29 cellular contexts compared by ENCODE assay signal in genomic region chr9:132514821-132515220, GRCh38.
"Had no signal": no experiment of that assay in that cellular context is flagged by ENCODE, and none has a peak within 500 bp of the region (broad histone marks: within the 10 kb centered on the region; RNA-seq: fewer than 3 reads in every experiment).

No MANE protein-coding gene starts in this region.

- H3K4me3 Mint-ChIP-seq: naive B cell; naive thymus-derived CD8-positive, alpha-beta T cell; natural killer cell treated with Interleukin-12 subunit alpha and Interleukin-12 subunit beta and Interleukin-15 and Interleukin-18, amount 100 ng/mL, for 72 hours; nephron progenitor cell; neural crest cell; stimulated activated effector memory CD8-positive, alpha-beta T cell treated with anti-CD3 and anti-CD28 coated beads, Interleukin-12 subunit alpha, Interleukin-12 subunit beta, amount 100 ng/mL, for 72 hours; stimulated activated naive B cell treated with anti-CD40 and anti-IgM and Interleukin-4, amounts not matched to agents 10 μg/mL and 1 μg/mL and 100 μg/mL, for 72 hours; stimulated activated naive CD8-positive, alpha-beta T cell treated with anti-CD3 and anti-CD28 coated beads, Interleukin-15, Interleukin-2, amounts not matched to agents 100 ng/mL and 50 ng/mL, for 24 hours had no signal

- H3K4me1 ChIP-seq: pancreas, psoas muscle, right lobe of liver, sigmoid colon, stomach, tibial nerve, upper lobe of left lung, vagina had no signal

- H3K9me3 ChIP-seq: neutrophil, pancreas, psoas muscle, right lobe of liver, sigmoid colon, stomach, thoracic aorta, thyroid gland, tibial nerve, upper lobe of left lung, vagina had no signal

- DNase-seq: naive B cell; naive thymus-derived CD8-positive, alpha-beta T cell; nephron progenitor cell; nucleus accumbens; pancreas; psoas muscle; right cardiac atrium; right lobe of liver; sigmoid colon; small intestine; stimulated activated CD4-positive, alpha-beta T cell treated with anti-CD3 and anti-CD28 coated beads, Interleukin-15, amount 100 ng/mL, for 24 hours; stimulated activated CD4-positive, alpha-beta T cell treated with anti-CD3 and anti-CD28 coated beads, Interleukin-2, amount 100 ng/mL, for 24 hours; stimulated activated CD4-positive, alpha-beta T cell treated with anti-CD3 and anti-CD28 coated beads, Interleukin-2, amount 100 ng/mL, for 48 hours; stimulated activated CD4-positive, alpha-beta T cell treated with anti-CD3 and anti-CD28 coated beads, Interleukin-4, amount 100 ng/mL, for 24 hours; stimulated activated naive B cell treated with anti-CD40 and anti-IgM and Interleukin-4, amounts not matched to agents 10 μg/mL and 1 μg/mL and 100 μg/mL, for 72 hours; stimulated activated naive CD4-positive, alpha-beta T cell treated with Interleukin-2 at 50 U/mL for 16 hours; stomach; thyroid gland; trophoblast cell; upper lobe of left lung had no signal

- H3K36me3 ChIP-seq: neutrophil, pancreas, right lobe of liver, sigmoid colon, stomach, thoracic aorta, thyroid gland, tibial nerve, upper lobe of left lung, vagina had no signal

- H3K36me3 Mint-ChIP-seq: naive B cell; naive thymus-derived CD8-positive, alpha-beta T cell; natural killer cell treated with Interleukin-12 subunit alpha and Interleukin-12 subunit beta and Interleukin-15 and Interleukin-18, amount 100 ng/mL, for 72 hours; stimulated activated effector memory CD8-positive, alpha-beta T cell treated with anti-CD3 and anti-CD28 coated beads, Interleukin-12 subunit alpha, Interleukin-12 subunit beta, amount 100 ng/mL, for 72 hours; stimulated activated naive B cell treated with anti-CD40 and anti-IgM and Interleukin-4, amounts not matched to agents 10 μg/mL and 1 μg/mL and 100 μg/mL, for 72 hours had no signal

- H3K9me3 Mint-ChIP-seq: naive thymus-derived CD8-positive, alpha-beta T cell; natural killer cell treated with Interleukin-12 subunit alpha and Interleukin-12 subunit beta and Interleukin-15 and Interleukin-18, amount 100 ng/mL, for 72 hours; nephron progenitor cell; neural crest cell; stimulated activated effector memory CD8-positive, alpha-beta T cell treated with anti-CD3 and anti-CD28 coated beads, Interleukin-12 subunit alpha, Interleukin-12 subunit beta, amount 100 ng/mL, for 72 hours; stimulated activated naive B cell treated with anti-CD40 and anti-IgM and Interleukin-4, amounts not matched to agents 10 μg/mL and 1 μg/mL and 100 μg/mL, for 72 hours; stimulated activated naive CD8-positive, alpha-beta T cell treated with anti-CD3 and anti-CD28 coated beads, Interleukin-15, Interleukin-2, amounts not matched to agents 100 ng/mL and 50 ng/mL, for 24 hours had no signal

- H3K27ac ChIP-seq: neutrophil, pancreas, psoas muscle, right lobe of liver, sigmoid colon, stomach, thoracic aorta, tibial nerve, upper lobe of left lung, vagina had no signal

- ATAC-seq: naive thymus-derived CD8-positive, alpha-beta T cell; natural killer cell treated with Interleukin-12 subunit alpha and Interleukin-12 subunit beta and Interleukin-15 and Interleukin-18, amount 100 ng/mL, for 72 hours; pancreas; psoas muscle; right cardiac atrium; right lobe of liver; stimulated activated effector memory CD8-positive, alpha-beta T cell treated with anti-CD3 and anti-CD28 coated beads, Interleukin-12 subunit alpha, Interleukin-12 subunit beta, amount 100 ng/mL, for 72 hours; stimulated activated naive B cell treated with anti-CD40 and anti-IgM and Interleukin-4, amounts not matched to agents 10 μg/mL and 1 μg/mL and 100 μg/mL, for 72 hours had no signal

- H3K27ac Mint-ChIP-seq: naive B cell; naive thymus-derived CD8-positive, alpha-beta T cell; natural killer cell treated with Interleukin-12 subunit alpha and Interleukin-12 subunit beta and Interleukin-15 and Interleukin-18, amount 100 ng/mL, for 72 hours; nephron progenitor cell; progenitor cell of endocrine pancreas; stimulated activated effector memory CD8-positive, alpha-beta T cell treated with anti-CD3 and anti-CD28 coated beads, Interleukin-12 subunit alpha, Interleukin-12 subunit beta, amount 100 ng/mL, for 72 hours; stimulated activated naive B cell treated with anti-CD40 and anti-IgM and Interleukin-4, amounts not matched to agents 10 μg/mL and 1 μg/mL and 100 μg/mL, for 72 hours; stimulated activated naive CD8-positive, alpha-beta T cell treated with anti-CD3 and anti-CD28 coated beads, Interleukin-15, Interleukin-2, amounts not matched to agents 100 ng/mL and 50 ng/mL, for 24 hours had no signal

- H3K27me3 ChIP-seq: right lobe of liver, thyroid gland, upper lobe of left lung, vagina had no signal

- H3K4me1 Mint-ChIP-seq: naive B cell; naive thymus-derived CD8-positive, alpha-beta T cell; neural crest cell; stimulated activated effector memory CD8-positive, alpha-beta T cell treated with anti-CD3 and anti-CD28 coated beads, Interleukin-12 subunit alpha, Interleukin-12 subunit beta, amount 100 ng/mL, for 72 hours; stimulated activated naive B cell treated with anti-CD40 and anti-IgM and Interleukin-4, amounts not matched to agents 10 μg/mL and 1 μg/mL and 100 μg/mL, for 72 hours had no signal

- H3K4me3 ChIP-seq: pancreas, psoas muscle, right lobe of liver, sigmoid colon, stomach, thoracic aorta, thyroid gland, tibial nerve, upper lobe of left lung, vagina had no signal
